In the genomic region with DNA sequence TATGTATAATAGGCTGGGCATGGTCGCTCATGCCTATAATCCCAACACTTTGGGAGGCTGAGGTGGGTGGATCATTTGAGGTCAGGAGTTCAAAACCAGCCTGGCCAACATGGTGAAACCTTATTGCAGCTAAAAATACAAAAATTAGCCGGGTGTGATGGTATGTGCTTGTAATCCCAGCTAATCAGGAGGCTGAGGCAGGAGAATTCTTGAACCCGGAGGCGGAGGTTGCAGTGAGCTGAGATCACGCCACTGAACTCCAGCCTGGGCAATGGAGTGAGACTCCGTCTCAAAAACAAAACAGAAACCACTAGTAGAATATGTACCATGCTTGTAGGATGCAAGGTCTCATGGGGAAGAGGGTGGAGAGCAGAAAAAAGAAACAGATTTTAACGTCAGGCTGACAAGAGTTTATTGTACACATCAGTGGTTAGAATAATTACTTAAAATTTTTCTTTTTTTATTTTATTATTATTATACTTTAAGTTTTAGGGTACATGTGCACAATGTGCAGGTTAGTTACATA, we compare ENCODE assay signal across 7 cellular contexts.
A peak's percentile ranks its signal among the peaks of the same experiment; 100 is the strongest.
DNase-seq lines count a peak whose midpoint lies in the region; ATAC-seq lines count a peak whose summit lies in the region.

No MANE protein-coding gene starts in this region.

- peak; percentile 53 for ATAC-seq in GM18498 (IDR thresholded peaks at IDR 0.05; ENCODE audit: unreplicated experiment)
- peak; percentile 62 for ATAC-seq in GM19035 (IDR thresholded peaks at IDR 0.05; ENCODE audit: unreplicated experiment)
- peak; percentile 52 for ATAC-seq in GM21447 (IDR thresholded peaks at IDR 0.05; ENCODE audit: unreplicated experiment)
- ATAC-seq in HG02610 (IDR thresholded peaks at IDR 0.05; ENCODE audit: unreplicated experiment): peak; percentile 40
- ATAC-seq in HG03095 (IDR thresholded peaks at IDR 0.05; ENCODE audit: unreplicated experiment): peak; percentile 48
- ATAC-seq in HG03558 (IDR thresholded peaks at IDR 0.05; ENCODE audit: extremely low read depth, unreplicated experiment): peak; percentile 31

- DNase-seq in kidney glomerular epithelial cell (lab: John Stamatoyannopoulos, UW): peak; percentile 6

Comparison
In these comparisons a context has a peak if more than half of its experiments do, and no peak if none do; other contexts are left out.
1. Peak in every context shown above with its lines: DNase-seq and ATAC-seq.